In the genomic region with DNA sequence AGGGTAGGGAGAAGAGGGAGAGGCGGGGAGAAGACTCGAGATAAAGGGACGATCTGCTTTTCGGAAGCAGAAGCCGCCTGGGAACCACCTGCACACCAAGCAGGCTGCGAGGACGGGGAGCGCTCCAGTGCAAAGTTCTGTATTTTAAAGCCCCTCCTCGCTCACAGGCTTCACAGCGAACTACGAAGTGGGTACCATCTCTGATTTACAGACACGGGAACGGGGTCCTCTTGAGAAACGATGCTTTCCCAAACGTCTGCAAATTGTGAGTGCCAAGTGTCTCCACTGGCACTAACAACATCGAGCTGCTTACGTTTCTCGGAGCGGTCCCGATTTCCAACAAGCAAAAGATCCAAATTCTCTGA, we compare ENCODE assay signal across 8 cellular contexts. TPM values are rescaled to one million over a fixed set of nuclear protein-coding genes. Genes with fewer than 3 reads are reported as not detected.
A peak's percentile ranks its signal among the peaks of the same experiment; 100 is the strongest.
DNase-seq lines count a peak whose midpoint lies in the region; ATAC-seq and TF ChIP-seq lines count a peak whose summit lies in the region.

No MANE protein-coding gene starts in this region.

- H3K27me3 Mint-ChIP-seq in CD8-positive, alpha-beta T cell (ENCODE audit: low read depth) = peaks cover 4% of the 10 kb centered on the region
- peaks cover 7% of the 10 kb centered on the region for H3K27me3 Mint-ChIP-seq in activated T-helper 1 cell treated with anti-CD3 and anti-CD28 coated beads, Interleukin-12 subunit alpha, Interleukin-12 subunit beta, Interleukin-2, Interleukin-4 antibody, amounts not matched to agents 30 ng/mL and 10 ng/mL and 1 ng/mL, durations not matched to agents 14 hours and 24 hours and 36 hours (ENCODE audit: insufficient read depth)

- peaks cover 7% of the 10 kb centered on the region for H3K4me1 ChIP-seq in CD8-positive, alpha-beta T cell (ENCODE audit: insufficient read depth, low read length)
- H3K4me1 ChIP-seq in psoas muscle = peaks cover 15% of the 10 kb centered on the region

- no peaks in the 10 kb centered on the region for H3K9me3 ChIP-seq in CD8-positive, alpha-beta T cell (ENCODE audit: low read length)
- no peaks in the 10 kb centered on the region for H3K9me3 ChIP-seq in MG63
- H3K9me3 ChIP-seq in psoas muscle = no peaks in the 10 kb centered on the region

- peaks cover 6% of the 10 kb centered on the region for H3K36me3 Mint-ChIP-seq in CD8-positive, alpha-beta T cell
- peaks cover 2% of the 10 kb centered on the region for H3K36me3 Mint-ChIP-seq in activated T-helper 1 cell treated with anti-CD3 and anti-CD28 coated beads, Interleukin-12 subunit alpha, Interleukin-12 subunit beta, Interleukin-2, Interleukin-4 antibody, amounts not matched to agents 30 ng/mL and 10 ng/mL and 1 ng/mL, durations not matched to agents 14 hours and 24 hours and 36 hours (ENCODE audit: low read depth)

- H3K4me1 Mint-ChIP-seq in CD8-positive, alpha-beta T cell (ENCODE audit: low read depth) = peaks cover 23% of the 10 kb centered on the region
- peaks cover 36% of the 10 kb centered on the region for H3K4me1 Mint-ChIP-seq in activated T-helper 1 cell treated with anti-CD3 and anti-CD28 coated beads, Interleukin-12 subunit alpha, Interleukin-12 subunit beta, Interleukin-2, Interleukin-4 antibody, amounts not matched to agents 30 ng/mL and 10 ng/mL and 1 ng/mL, durations not matched to agents 14 hours and 24 hours and 36 hours (ENCODE audit: low read depth)

- H3K36me3 ChIP-seq in CD8-positive, alpha-beta T cell (ENCODE audit: insufficient read depth, low read length) = no peaks in the 10 kb centered on the region
- H3K36me3 ChIP-seq in MG63 = no peaks in the 10 kb centered on the region; the same call in 1 of the 2 replicates
- H3K36me3 ChIP-seq in psoas muscle (ENCODE audit: insufficient read depth in 1 of 2, low read depth in 1 of 2) = no peaks in the 10 kb centered on the region

- peak overlapping the region; percentile 70 for H3K4me3 ChIP-seq in CD8-positive, alpha-beta T cell (ENCODE audit: low read depth, low read length)
- H3K4me3 ChIP-seq in MG63 (peak overlapping the region; percentile 70), psoas muscle (peak overlapping the region; percentile 89)

- ATAC-seq in CD8-positive, alpha-beta T cell = peak; percentile 17
- ATAC-seq in GM19438 (IDR thresholded peaks at IDR 0.05; ENCODE audit: low read depth, unreplicated experiment) = peak; percentile 34
- ATAC-seq in psoas muscle = peak in 1 of 4 donors; percentile 28

- H3K9me3 Mint-ChIP-seq in CD8-positive, alpha-beta T cell = no peaks in the 10 kb centered on the region
- H3K9me3 Mint-ChIP-seq in activated T-helper 1 cell treated with anti-CD3 and anti-CD28 coated beads, Interleukin-12 subunit alpha, Interleukin-12 subunit beta, Interleukin-2, Interleukin-4 antibody, amounts not matched to agents 30 ng/mL and 10 ng/mL and 1 ng/mL, durations not matched to agents 14 hours and 24 hours and 36 hours = no peaks in the 10 kb centered on the region

- CTCF ChIA-PET in CD8-positive, alpha-beta T cell (lab: Charles Lee) = interaction anchor here (0.6 to 9.6 kb wide), 18 partner anchors 8 to 147 kb away, joined by 3 to 177 read pairs (median 4); partner anchors contain the start of gene MRPL16

- WGBS in psoas muscle, 3 donors = 0% methylated on average over 20 of the region's 20 CpGs

- TF ChIP-seq CTCF in CD8-positive, alpha-beta T cell (IDR thresholded peaks at IDR 0.05) = no peak
- no peak for TF ChIP-seq CTCF in psoas muscle (IDR thresholded peaks at IDR 0.05)

- intact Hi-C loops in CD8-positive, alpha-beta T cell (cut with DNase I, micrococcal nuclease) = loop anchor here (1.0 to 10.0 kb wide), 8 partner anchors 48 to 580 kb away; partner anchors contain the start of genes DTX4 (in 1 of the 2), MRPL16 (in 1 of the 2) and OSBP (in 1 of the 2)
- intact Hi-C loops in activated T-helper 1 cell treated with anti-CD3 and anti-CD28 coated beads, Interleukin-12 subunit alpha, Interleukin-12 subunit beta, Interleukin-2, Interleukin-4 antibody, amounts not matched to agents 30 ng/mL and 10 ng/mL and 1 ng/mL, durations not matched to agents 14 hours and 24 hours and 36 hours (cut with micrococcal nuclease) = loop anchor here (1.0 to 10.0 kb wide), 7 partner anchors 22 to 1180 kb away; partner anchors contain the start of genes LPXN, PATL1 and ZFP91
- intact Hi-C loops in psoas muscle (cut with DNase I) = loop anchor here (1.0 to 2.0 kb wide), 2 partner anchors 46 to 48 kb away; no protein-coding TSS in a partner anchor

- peak overlapping the region; percentile 72 for H3K27ac Mint-ChIP-seq in CD8-positive, alpha-beta T cell
- H3K27ac Mint-ChIP-seq in activated T-helper 1 cell treated with anti-CD3 and anti-CD28 coated beads, Interleukin-12 subunit alpha, Interleukin-12 subunit beta, Interleukin-2, Interleukin-4 antibody, amounts not matched to agents 30 ng/mL and 10 ng/mL and 1 ng/mL, durations not matched to agents 14 hours and 24 hours and 36 hours = peak overlapping the region; percentile 89

- no peak overlapping the region for H3K27ac ChIP-seq in CD8-positive, alpha-beta T cell (ENCODE audit: low read depth, low read length)
- peak overlapping the region; percentile 92 for H3K27ac ChIP-seq in psoas muscle

- POLR2A ChIA-PET in CD8-positive, alpha-beta T cell (lab: Charles Lee) = interaction anchor here (0.7 to 2.8 kb wide), 5 partner anchors 11 to 85 kb away, joined by 3 to 14 read pairs (median 8); partner anchors contain the start of genes MRPL16 and PATL1

- DNase-seq in CD8-positive, alpha-beta T cell = peak in 4 of 7 experiments; percentile 4 to 26 (median 22)
- no peak for DNase-seq in MG63
- DNase-seq in activated T-helper 1 cell treated with anti-CD3 and anti-CD28 coated beads, Interleukin-12 subunit alpha, Interleukin-12 subunit beta, Interleukin-2, Interleukin-4 antibody, amounts not matched to agents 30 ng/mL and 10 ng/mL and 1 ng/mL, durations not matched to agents 14 hours and 24 hours and 36 hours (ENCODE audit: low spot score) = no peak
- DNase-seq in germinal center (ENCODE audit: low spot score) = peak; percentile 33
- DNase-seq in psoas muscle = no peak
- no peak for DNase-seq in epidermal melanocyte (ENCODE audit: insufficient read length, low spot score)
- DNase-seq in HT-29 (ENCODE audit: low spot score) = no peak

- H3K27me3 ChIP-seq in CD8-positive, alpha-beta T cell (ENCODE audit: insufficient read depth, low read length) = no peaks in the 10 kb centered on the region
- H3K27me3 ChIP-seq in MG63 (no peaks in the 10 kb centered on the region), psoas muscle (ENCODE audit: insufficient read depth in 3 of 3, low read length in 2 of 3) (no peaks in the 10 kb centered on the region)

- H3K4me3 Mint-ChIP-seq in CD8-positive, alpha-beta T cell = peak overlapping the region; percentile 89
- H3K4me3 Mint-ChIP-seq in activated T-helper 1 cell treated with anti-CD3 and anti-CD28 coated beads, Interleukin-12 subunit alpha, Interleukin-12 subunit beta, Interleukin-2, Interleukin-4 antibody, amounts not matched to agents 30 ng/mL and 10 ng/mL and 1 ng/mL, durations not matched to agents 14 hours and 24 hours and 36 hours = peak overlapping the region; percentile 95

RNA-seq across cellular contexts. Expression of gene STX3, which starts 0.7 kb away (rescaled TPM):
- 1 to 10 TPM; 2.8 to 3.9 TPM for total RNA-seq in CD8-positive, alpha-beta T cell
- total RNA-seq in MG63 (2014; rRNA removed; shearing (Covaris generic); ENCODE audit: low replicate concordance) = 5.6 and 9.4 TPM in 2 replicates
- 26.2 and 28.4 TPM in 2 replicates for total RNA-seq in activated T-helper 1 cell treated with anti-CD3 and anti-CD28 coated beads, Interleukin-12 subunit alpha, Interleukin-12 subunit beta, Interleukin-2, Interleukin-4 antibody, amounts not matched to agents 30 ng/mL and 10 ng/mL and 1 ng/mL, durations not matched to agents 14 hours and 24 hours and 36 hours
- 10 to 100 TPM in 1 of 4 donors, 1 to 10 TPM in 3; 7.3 to 11.1 (median 9.4) TPM for total RNA-seq in psoas muscle
- polyA plus RNA-seq in psoas muscle = 1 to 10 TPM; 3.8 to 6.1 (median 4.7) TPM
- total RNA-seq in HT-29 (2014; rRNA removed; shearing (Covaris generic)) = 80.6 and 86.5 TPM in 2 replicates

RNA-seq across cellular contexts. Expression of gene OR10V1, which starts 40.8 kb away (rescaled TPM):
- total RNA-seq in CD8-positive, alpha-beta T cell = not detected
- not detected in 2 replicates for total RNA-seq in MG63 (2014; rRNA removed; shearing (Covaris generic); ENCODE audit: low replicate concordance)
- not detected in 2 replicates for total RNA-seq in activated T-helper 1 cell treated with anti-CD3 and anti-CD28 coated beads, Interleukin-12 subunit alpha, Interleukin-12 subunit beta, Interleukin-2, Interleukin-4 antibody, amounts not matched to agents 30 ng/mL and 10 ng/mL and 1 ng/mL, durations not matched to agents 14 hours and 24 hours and 36 hours
- total RNA-seq in psoas muscle = not detected
- not detected for polyA plus RNA-seq in psoas muscle
- total RNA-seq in HT-29 (2014; rRNA removed; shearing (Covaris generic)) = not detected in 2 replicates

RNA-seq across cellular contexts. Expression of gene MRPL16, which starts 56.1 kb away (rescaled TPM):
- total RNA-seq in CD8-positive, alpha-beta T cell = 10 to 100 TPM; 26.5 to 27.8 TPM
- 71.5 and 139 TPM in 2 replicates for total RNA-seq in MG63 (2014; rRNA removed; shearing (Covaris generic); ENCODE audit: low replicate concordance)
- 88.3 and 93.9 TPM in 2 replicates for total RNA-seq in activated T-helper 1 cell treated with anti-CD3 and anti-CD28 coated beads, Interleukin-12 subunit alpha, Interleukin-12 subunit beta, Interleukin-2, Interleukin-4 antibody, amounts not matched to agents 30 ng/mL and 10 ng/mL and 1 ng/mL, durations not matched to agents 14 hours and 24 hours and 36 hours
- total RNA-seq in psoas muscle = 10 to 100 TPM; 37.8 to 53.9 (median 50.4) TPM
- polyA plus RNA-seq in psoas muscle = 10 to 100 TPM; 50.2 to 92.7 (median 55.3) TPM
- total RNA-seq in HT-29 (2014; rRNA removed; shearing (Covaris generic)) = 94.0 and 100 TPM in 2 replicates

Comparison
In these comparisons a context has a peak if more than half of its experiments do, and no peak if none do; other contexts are left out.
1. DNase-seq: peak in CD8-positive, alpha-beta T cell (4 of 7) and germinal center (single experiment); none in MG63 (single experiment), activated T-helper 1 cell treated with anti-CD3 and anti-CD28 coated beads, Interleukin-12 subunit alpha, Interleukin-12 subunit beta, Interleukin-2, Interleukin-4 antibody, amounts not matched to agents 30 ng/mL and 10 ng/mL and 1 ng/mL, durations not matched to agents 14 hours and 24 hours and 36 hours (single experiment), psoas muscle (0 of 2), epidermal melanocyte (single experiment) and HT-29 (single experiment).
2. Peak in every context shown above with its lines, with median percentiles within 50 percentile points of each other: H3K4me3 ChIP-seq.